Comparison of ENCODE assay signal across 27 cellular contexts in the genomic region with DNA sequence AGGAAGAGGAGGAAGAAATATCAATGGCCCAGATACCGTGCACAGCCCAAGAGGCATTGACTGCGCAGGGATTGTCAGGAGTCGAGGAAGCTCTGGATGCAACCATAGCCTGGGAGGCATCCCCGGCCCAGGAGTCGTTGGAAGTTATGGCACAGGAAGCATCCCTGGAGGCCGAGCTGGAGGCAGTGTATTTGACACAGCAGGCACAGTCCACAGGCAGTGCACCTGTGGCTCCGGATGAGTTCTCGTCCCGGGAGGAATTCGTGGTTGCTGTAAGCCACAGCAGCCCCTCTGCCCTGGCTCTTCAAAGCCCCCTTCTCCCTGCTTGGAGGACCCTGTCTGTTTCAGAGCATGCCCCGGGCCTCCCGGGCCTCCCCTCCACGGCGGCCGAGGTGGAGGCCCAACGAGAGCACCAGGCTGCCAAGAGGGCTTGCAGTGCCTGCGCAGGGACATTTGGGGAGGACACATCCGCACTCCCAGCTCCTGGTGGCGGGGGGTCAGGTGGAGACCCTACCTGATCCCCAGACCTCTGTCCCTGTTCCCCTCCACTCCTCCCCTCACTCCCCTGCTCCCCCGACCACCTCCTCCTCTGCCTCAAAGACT. TPM values are rescaled to one million over a fixed set of nuclear protein-coding genes. Genes with fewer than 3 reads are reported as not detected.
DNase-seq lines count a peak whose midpoint lies in the region; ATAC-seq and TF ChIP-seq lines count a peak whose summit lies in the region.
"Had no signal": no experiment of that assay in that cellular context is flagged by ENCODE, and none has a peak within 500 bp of the region (broad histone marks: within the 10 kb centered on the region; RNA-seq: fewer than 3 reads in every experiment).

No MANE protein-coding gene starts in this region.

- H3K9me3 Mint-ChIP-seq in H9: no peaks in the 10 kb centered on the region
- no peaks in the 10 kb centered on the region for H3K9me3 Mint-ChIP-seq in activated CD8-positive, alpha-beta memory T cell treated with anti-CD3 and anti-CD28 coated beads, Interleukin-2, amount 10 ng/mL, durations not matched to agents 7 days and 5 days (ENCODE audit: low read depth)
- H3K9me3 Mint-ChIP-seq: T-cell had no signal

- no peaks in the 10 kb centered on the region for H3K9me3 ChIP-seq in H9 (ENCODE audit: control insufficient read depth, low read depth, low read length)
- no peaks in the 10 kb centered on the region for H3K9me3 ChIP-seq in RWPE2 (ENCODE audit: severe bottlenecking)
- H3K9me3 ChIP-seq in neuronal stem cell (replicated peaks in 1 of 2; ENCODE audit: control insufficient read depth in 2 of 2, insufficient read depth in 1 of 2, low read depth in 1 of 2, low read length in 2 of 2): no peaks in the 10 kb centered on the region
- H3K9me3 ChIP-seq: Peyer's patch, SJCRH30 had no signal

- TF ChIP-seq CTCF in H9 (conservative IDR thresholded peaks at IDR 0.05) (no peak), RWPE2 (IDR thresholded peaks at IDR 0.05; ENCODE audit: poor library complexity, severe bottlenecking) (no peak)

- no peak overlapping the region; a peak in 1 of 5 replicates for H3K4me3 Mint-ChIP-seq in H9
- no peak overlapping the region for H3K4me3 Mint-ChIP-seq in activated CD8-positive, alpha-beta memory T cell treated with anti-CD3 and anti-CD28 coated beads, Interleukin-2, amount 10 ng/mL, durations not matched to agents 7 days and 5 days
- H3K4me3 Mint-ChIP-seq: CD4-positive, alpha-beta memory T cell; T-cell had no signal

- H2BK120ac ChIP-seq in H9 (ENCODE audit: low read depth, low read length, poor library complexity, severe bottlenecking): no peak overlapping the region
- H2BK120ac ChIP-seq in neuronal stem cell (ENCODE audit: low read depth, low read length): no peak overlapping the region

- H3K4me1 Mint-ChIP-seq in H9: peaks cover 9 to 27% of the 10 kb centered on the region in 2 experiments
- no peaks in the 10 kb centered on the region for H3K4me1 Mint-ChIP-seq in activated CD8-positive, alpha-beta memory T cell treated with anti-CD3 and anti-CD28 coated beads, Interleukin-2, amount 10 ng/mL, durations not matched to agents 7 days and 5 days

- H2BK12ac ChIP-seq in H9 (ENCODE audit: insufficient read length, low read depth, low read length) (no peak overlapping the region), neuronal stem cell (ENCODE audit: low read length) (peak overlapping the region; percentile 22)

- H4K20me1 ChIP-seq in H9 (ENCODE audit: control insufficient read depth, insufficient read depth, insufficient read length): no peaks in the 10 kb centered on the region

- H3K23me2 ChIP-seq in H9 (ENCODE audit: insufficient read length, low read depth, low read length, poor library complexity, severe bottlenecking): no peaks in the 10 kb centered on the region

- H3K14ac ChIP-seq in H9 (ENCODE audit: insufficient read depth, low read length) (no peak overlapping the region), neuronal stem cell (ENCODE audit: low read length) (peak overlapping the region; percentile 17)

- H3K27ac Mint-ChIP-seq in H9: peak overlapping the region in 2 of 3 experiments; percentile 50 to 82; a peak in 1 of 7 replicates
- H3K27ac Mint-ChIP-seq in activated CD8-positive, alpha-beta memory T cell treated with anti-CD3 and anti-CD28 coated beads, Interleukin-2, amount 10 ng/mL, durations not matched to agents 7 days and 5 days: no peak overlapping the region
- H3K27ac Mint-ChIP-seq: T-cell had no signal

- intact Hi-C loops in Right ventricle myocardium inferior (cut with DNase I): no loop called here
- intact Hi-C loops in left cardiac atrium (cut with DNase I): no loop called here

- H3K27me3 Mint-ChIP-seq in H9 (ENCODE audit: low read depth): peaks cover 9% of the 10 kb centered on the region
- no peaks in the 10 kb centered on the region for H3K27me3 Mint-ChIP-seq in activated CD8-positive, alpha-beta memory T cell treated with anti-CD3 and anti-CD28 coated beads, Interleukin-2, amount 10 ng/mL, durations not matched to agents 7 days and 5 days
- H3K27me3 Mint-ChIP-seq: CD4-positive, alpha-beta memory T cell; T-cell had no signal

- H3K18ac ChIP-seq in H9 (ENCODE audit: insufficient read length, low read depth, low read length): no peak overlapping the region
- H3K18ac ChIP-seq in neuronal stem cell (ENCODE audit: low read length): peak overlapping the region; percentile 52

- H2AFZ ChIP-seq in H9 (ENCODE audit: low read length): no peak overlapping the region
- no peak overlapping the region for H2AFZ ChIP-seq in neuronal stem cell (ENCODE audit: low read length)

- WGBS in H9 (ENCODE audit: extremely low coverage, insufficient read length, low lambda C conversion rate): no CpG with 5 or more reads among the region's 20 CpGs
- no CpG with 5 or more reads among the region's 20 CpGs for WGBS in neuronal stem cell (ENCODE audit: extremely low coverage in 2 of 2, insufficient read length in 2 of 2, insufficient replicate concordance in 1 of 2), 2 donors

- H3K4me3 ChIP-seq in RWPE2 (ENCODE audit: severe bottlenecking) (no peak overlapping the region), neuronal stem cell (ENCODE audit: low read length in 2 of 2) (no peak overlapping the region)
- H3K4me3 ChIP-seq: Peyer's patch, SJCRH30 had no signal

- ATAC-seq in Right ventricle myocardium inferior (no peak), left cardiac atrium (no peak), RWPE2 (ENCODE audit: low read depth) (0 out of 3 replicates have a peak, but pooled peaks have one; percentile 17)
- no peak for ATAC-seq in activated CD8-positive, alpha-beta memory T cell treated with anti-CD3 and anti-CD28 coated beads, Interleukin-2, amount 10 ng/mL, durations not matched to agents 7 days and 5 days
- ATAC-seq: T-cell had no signal

- peaks cover 0 to 9% (median 5%) of the 10 kb centered on the region in 3 experiments; a peak in 3 of 7 replicates for H3K36me3 Mint-ChIP-seq in H9 (ENCODE audit: insufficient read depth in 1 of 3, low read depth in 3 of 3)
- peaks cover 30% of the 10 kb centered on the region for H3K36me3 Mint-ChIP-seq in activated CD8-positive, alpha-beta memory T cell treated with anti-CD3 and anti-CD28 coated beads, Interleukin-2, amount 10 ng/mL, durations not matched to agents 7 days and 5 days

- H3K27me3 ChIP-seq in H9 (ENCODE audit: insufficient read depth, low read length) (0 out of 2 replicates have a peak, but pooled peaks cover 4% of the 10 kb centered on the region), RWPE2 (ENCODE audit: insufficient read depth, poor library complexity, severe bottlenecking) (no peaks in the 10 kb centered on the region), neuronal stem cell (ENCODE audit: control insufficient read depth in 3 of 3, insufficient read depth in 3 of 3, low read depth in 1 of 3, low read length in 3 of 3) (no peaks in the 10 kb centered on the region)
- H3K27me3 ChIP-seq: Peyer's patch, SJCRH30 had no signal

- no peak overlapping the region for H3K23ac ChIP-seq in H9 (ENCODE audit: insufficient read length, low read depth, low read length)
- H3K23ac ChIP-seq in neuronal stem cell (ENCODE audit: low read depth, low read length, poor library complexity): no peak overlapping the region

- H3K36me3 ChIP-seq in RWPE2 (ENCODE audit: low read depth) (no peaks in the 10 kb centered on the region), neuronal stem cell (replicated peaks in 1 of 2; ENCODE audit: control insufficient read depth in 2 of 2, insufficient read depth in 2 of 2, low read length in 2 of 2) (peaks cover 2 to 4% of the 10 kb centered on the region in 2 donors)
- H3K36me3 ChIP-seq: SJCRH30 had no signal

- no peak overlapping the region for H3K9ac ChIP-seq in H9 (ENCODE audit: extremely low read depth, insufficient read length, low read length)
- no peak overlapping the region for H3K9ac ChIP-seq in neuronal stem cell (ENCODE audit: low read depth, low read length, poor library complexity)

- no peak overlapping the region for H4K8ac ChIP-seq in H9 (replicated peaks; ENCODE audit: insufficient read length, low read depth, low read length)
- no peak overlapping the region for H4K8ac ChIP-seq in neuronal stem cell (ENCODE audit: low read depth, low read length)

- H4K91ac ChIP-seq in H9 (ENCODE audit: insufficient read length, low read depth, low read length): no peak overlapping the region
- no peak overlapping the region for H4K91ac ChIP-seq in neuronal stem cell (ENCODE audit: low read depth, low read length, poor library complexity)

- no peak overlapping the region for H3T11ph ChIP-seq in H9 (ENCODE audit: low read length)

- no peak overlapping the region for H3K4me2 ChIP-seq in H9 (ENCODE audit: insufficient read depth, insufficient read length, low read length)
- no peak overlapping the region for H3K4me2 ChIP-seq in neuronal stem cell (ENCODE audit: insufficient read depth, low read length, poor library complexity, severe bottlenecking)

- H3K79me2 ChIP-seq in H9 (ENCODE audit: insufficient read depth, low read length): no peaks in the 10 kb centered on the region

- H4K5ac ChIP-seq in H9 (ENCODE audit: insufficient read length, low read depth, low read length): no peak overlapping the region

- H3K79me1 ChIP-seq in H9 (ENCODE audit: insufficient read depth, low read depth, low read length, poor library complexity, severe bottlenecking) (no peaks in the 10 kb centered on the region), neuronal stem cell (ENCODE audit: low read depth, low read length) (no peaks in the 10 kb centered on the region)

- H3K4ac ChIP-seq in H9 (ENCODE audit: low read depth, low read length): no peak overlapping the region
- H3K4ac ChIP-seq in neuronal stem cell (ENCODE audit: low read length): no peak overlapping the region

- H2AK5ac ChIP-seq in H9 (ENCODE audit: insufficient read length, low read length) (no peak overlapping the region), neuronal stem cell (ENCODE audit: low read depth, low read length) (peak overlapping the region; percentile 68)

- peak; percentile 31 for DNase-seq in Right ventricle myocardium inferior (ENCODE audit: missing footprints)
- DNase-seq in left cardiac atrium: no peak
- DNase-seq in H9: no peak
- DNase-seq in RWPE2 (ENCODE audit: low spot score): no peak
- DNase-seq in neuronal stem cell (ENCODE audit: low spot score): no peak
- DNase-seq in ureter (ENCODE audit: low spot score): no peak
- no peak for DNase-seq in retina
- no peak for DNase-seq in activated CD8-positive, alpha-beta memory T cell treated with anti-CD3 and anti-CD28 coated beads, Interleukin-2, amount 10 ng/mL, durations not matched to agents 7 days and 5 days
- DNase-seq: C1 segment of cervical spinal cord; CD4-positive, alpha-beta memory T cell; COR-L47; DMS 273 treated with DMSO at 0.1 percent for 48 hours; DMS79 treated with DMSO at 0.1 percent for 48 hours; GF-D8; KBM-7; MV-4-11; NCI-H1417; NCI-H1694; NCI-H2029 treated with DMSO at 0.1 percent for 48 hours; NCI-H2227 treated with DMSO at 0.1 percent for 48 hours; NCI-H69; Peyer's patch; SJCRH30; T-cell had no signal

- H2BK15ac ChIP-seq in H9 (ENCODE audit: low read depth, low read length) (no peak overlapping the region), neuronal stem cell (ENCODE audit: low read length) (peak overlapping the region; percentile 21)

- H2BK5ac ChIP-seq in H9 (ENCODE audit: insufficient read length, low read length) (no peak overlapping the region), neuronal stem cell (ENCODE audit: low read length) (peak overlapping the region; percentile 54)

- H3K27ac ChIP-seq in H9 (ENCODE audit: insufficient read length, low read depth, low read length) (no peak overlapping the region), RWPE2 (ENCODE audit: poor library complexity, severe bottlenecking) (no peak overlapping the region), neuronal stem cell (replicated peaks; ENCODE audit: low read length) (no peak overlapping the region)
- H3K27ac ChIP-seq: Peyer's patch, SJCRH30 had no signal

- H3K56ac ChIP-seq in H9 (ENCODE audit: insufficient read length, low read depth, low read length): no peak overlapping the region

- no peaks in the 10 kb centered on the region for H3K4me1 ChIP-seq in H9 (ENCODE audit: insufficient read depth, low read length)
- no peaks in the 10 kb centered on the region for H3K4me1 ChIP-seq in RWPE2 (ENCODE audit: insufficient read depth, poor library complexity, severe bottlenecking)
- peaks cover 0 to 11% of the 10 kb centered on the region in 2 donors for H3K4me1 ChIP-seq in neuronal stem cell (ENCODE audit: control insufficient read depth in 2 of 2, insufficient read depth in 1 of 2, low read depth in 1 of 2, low read length in 2 of 2)
- H3K4me1 ChIP-seq: Peyer's patch, SJCRH30 had no signal

- CTCF ChIA-PET in activated CD8-positive, alpha-beta memory T cell treated with anti-CD3 and anti-CD28 coated beads, Interleukin-2, amount 10 ng/mL, durations not matched to agents 7 days and 5 days (lab: Charles Lee): interaction anchor here (3.2 kb wide), 1 partner anchor 11 kb away, joined by 11 read pairs; no protein-coding TSS in a partner anchor

- H2BK20ac ChIP-seq in H9 (ENCODE audit: low read depth, low read length, poor library complexity, severe bottlenecking): no peak overlapping the region

RNA-seq across cellular contexts. Expression of a gene that starts 36.0 kb away (rescaled TPM):
- total RNA-seq in Right ventricle myocardium inferior: 82.8 TPM
- total RNA-seq in left cardiac atrium: 10 to 100 TPM; 53.5 to 55.1 TPM
- 88.7 and 101 TPM in 2 replicates for total RNA-seq in H9 (2021)
- polyA plus RNA-seq in neuronal stem cell (2013, experiment 1 of 2): 32.5 TPM
- polyA plus RNA-seq in neuronal stem cell (2013, experiment 2 of 2): 30.9 TPM
- total RNA-seq in ureter: 52.6 TPM
- total RNA-seq in activated CD8-positive, alpha-beta memory T cell treated with anti-CD3 and anti-CD28 coated beads, Interleukin-2, amount 10 ng/mL, durations not matched to agents 7 days and 5 days: 100 to 1,000 TPM in 1 of 2 experiments, 10 to 100 TPM in 1; 99.8 to 104 TPM

RNA-seq across cellular contexts. Expression of a gene that starts 46.9 kb away (rescaled TPM):
- total RNA-seq in Right ventricle myocardium inferior (37.0 TPM), left cardiac atrium (10 to 100 TPM; 13.5 to 13.7 TPM), H9 (2021) (8.5 and 8.9 TPM in 2 replicates), ureter (9.4 TPM)
- polyA plus RNA-seq in neuronal stem cell (2013, experiment 1 of 2): 3.9 TPM
- 4.1 TPM for polyA plus RNA-seq in neuronal stem cell (2013, experiment 2 of 2)
- total RNA-seq in activated CD8-positive, alpha-beta memory T cell treated with anti-CD3 and anti-CD28 coated beads, Interleukin-2, amount 10 ng/mL, durations not matched to agents 7 days and 5 days: 100 to 1,000 TPM in 1 of 2 experiments, 10 to 100 TPM in 1; 74.9 to 103 TPM

RNA-seq across cellular contexts. Expression of a gene that starts 50.0 kb away (rescaled TPM):
- total RNA-seq in Right ventricle myocardium inferior: 0.27 TPM
- total RNA-seq in left cardiac atrium: under 1 TPM; 0.21 to 0.29 TPM
- total RNA-seq in H9 (2021): 7.1 and 8.1 TPM in 2 replicates
- polyA plus RNA-seq in neuronal stem cell (2013, experiment 1 of 2): 5.2 TPM
- 5.2 TPM for polyA plus RNA-seq in neuronal stem cell (2013, experiment 2 of 2)
- total RNA-seq in ureter: 4.6 TPM
- 1 to 10 TPM in 1 of 2 experiments, under 1 TPM in 1; 0.14 to 1.4 TPM for total RNA-seq in activated CD8-positive, alpha-beta memory T cell treated with anti-CD3 and anti-CD28 coated beads, Interleukin-2, amount 10 ng/mL, durations not matched to agents 7 days and 5 days
- total RNA-seq: LHCN-M2, MCF 10A, OCI-LY7, Peyer's patch had no signal
